In the genomic region with DNA sequence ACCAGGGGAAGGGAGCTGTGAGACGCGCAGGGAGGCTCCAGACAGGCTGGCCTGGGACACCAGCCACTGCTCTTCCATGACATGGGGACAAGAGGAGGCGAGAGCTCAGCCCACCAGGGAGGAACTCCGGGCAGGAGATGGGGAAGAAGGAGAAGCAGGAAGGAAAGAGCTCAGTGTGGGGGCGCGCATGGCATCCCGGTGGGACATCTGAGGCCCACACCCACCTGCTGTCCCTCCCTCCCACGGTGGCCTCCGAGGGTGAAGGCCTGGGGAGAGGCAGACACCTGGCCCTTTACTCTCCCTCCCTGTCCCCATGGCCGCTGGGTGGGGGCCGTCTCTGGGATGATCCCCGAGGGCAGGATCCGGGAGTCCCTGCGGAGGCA, we compare ENCODE assay signal across 6 cellular contexts. TPM values are rescaled to one million over a fixed set of nuclear protein-coding genes. Genes with fewer than 3 reads are reported as not detected.
A peak's percentile ranks its signal among the peaks of the same experiment; 100 is the strongest.
DNase-seq lines count a peak whose midpoint lies in the region; ATAC-seq and TF ChIP-seq lines count a peak whose summit lies in the region.
"Not testable (repeated sequence)": the region's sequence is repeated elsewhere in the genome, so short reads cannot be mapped to it uniquely, and the experiment has no call there.

No MANE protein-coding gene starts in this region.

- peak overlapping the region; percentile 70 for H3K27ac Mint-ChIP-seq in activated naive CD8-positive, alpha-beta T cell treated with anti-CD3 and anti-CD28 coated beads for 36 hours
- H3K27ac Mint-ChIP-seq in nephron, result peak overlapping the region; percentile 70 to 82 (median 70)

- not testable (repeated sequence) for TF ChIP-seq EP300 in gastroesophageal sphincter (IDR thresholded peaks at IDR 0.05)

- not testable (repeated sequence) for H4K20me1 ChIP-seq in OCI-LY7 (ENCODE audit: insufficient read depth, low read length)

- ATAC-seq in gastroesophageal sphincter, result peak; percentile 12

- H3K9me2 ChIP-seq in OCI-LY7 (ENCODE audit: insufficient read depth, low read length), result not testable (repeated sequence)

- H3K27me3 ChIP-seq in gastroesophageal sphincter; thymus (ENCODE audit: control insufficient read depth, insufficient read depth): not testable (repeated sequence)

- H3K4me2 ChIP-seq in OCI-LY7 (ENCODE audit: low read length), result peak overlapping the region; percentile 31; the same call in 1 of the 2 replicates

- H3K36me3 Mint-ChIP-seq in activated naive CD8-positive, alpha-beta T cell treated with anti-CD3 and anti-CD28 coated beads for 36 hours; nephron (ENCODE audit: low read depth): not testable (repeated sequence)

- H3K27ac ChIP-seq in OCI-LY7 (ENCODE audit: low read depth, low read length, poor library complexity, severe bottlenecking) (peak overlapping the region; percentile 54), gastroesophageal sphincter (peak overlapping the region in 3 of 4 donors; percentile 85 to 92 (median 85)), thymus (ENCODE audit: low read depth) (peak overlapping the region; percentile 31)

- H3K4me1 Mint-ChIP-seq in activated naive CD8-positive, alpha-beta T cell treated with anti-CD3 and anti-CD28 coated beads for 36 hours, result peaks cover 38% of the 10 kb centered on the region
- H3K4me1 Mint-ChIP-seq in nephron, result not testable (repeated sequence)

- H3K4me1 ChIP-seq in OCI-LY7 (ENCODE audit: insufficient read depth, low read length, poor library complexity, severe bottlenecking) (peaks cover 24% of the 10 kb centered on the region), gastroesophageal sphincter (peaks cover 0 to 19% (median 6%) of the 10 kb centered on the region in 3 donors)
- not testable (repeated sequence) for H3K4me1 ChIP-seq in thymus (ENCODE audit: control insufficient read depth, insufficient read depth, low read length)

- not testable (repeated sequence) for H3K9me3 ChIP-seq in OCI-LY7 (ENCODE audit: low read length); gastroesophageal sphincter; thymus (ENCODE audit: control insufficient read depth)

- POLR2A ChIA-PET in OCI-LY7 (lab: Charles Lee), result not testable (repeated sequence)

- intact Hi-C loops in OCI-LY7 (cut with micrococcal nuclease; ENCODE audit: unreplicated experiment), result not testable (repeated sequence)

- not testable (repeated sequence) for H3K27me3 Mint-ChIP-seq in activated naive CD8-positive, alpha-beta T cell treated with anti-CD3 and anti-CD28 coated beads for 36 hours; nephron (ENCODE audit: low read depth)

- CTCF ChIA-PET in OCI-LY7 (lab: Charles Lee; ENCODE audit: unreplicated experiment), result not testable (repeated sequence)

- BruUV-seq in OCI-LY7 (replicated peaks; lab: Mats Ljungman, UMichigan), result not testable (repeated sequence)

- H3K36me3 ChIP-seq in OCI-LY7 (ENCODE audit: insufficient read depth, low read length); thymus (ENCODE audit: control insufficient read depth, insufficient read depth): not testable (repeated sequence)
- peaks cover 0 to 15% of the 10 kb centered on the region in 2 donors for H3K36me3 ChIP-seq in gastroesophageal sphincter

- not testable (repeated sequence) for TF ChIP-seq CTCF in OCI-LY7 (conservative IDR thresholded peaks at IDR 0.05; ENCODE audit: low read length); gastroesophageal sphincter (IDR thresholded peaks at IDR 0.05); nephron (IDR thresholded peaks at IDR 0.05; ENCODE audit: unreplicated experiment in 3 of 3)

- peak overlapping the region; percentile 71 for H3K4me3 Mint-ChIP-seq in activated naive CD8-positive, alpha-beta T cell treated with anti-CD3 and anti-CD28 coated beads for 36 hours
- peak overlapping the region; percentile 77 to 82 (median 80) for H3K4me3 Mint-ChIP-seq in nephron

- peak overlapping the region; percentile 69; the same call in 1 of the 2 replicates for H2AFZ ChIP-seq in OCI-LY7 (ENCODE audit: low read length)

- H3K4me3 ChIP-seq in GM08714 (ENCODE audit: low read length) (peak overlapping the region; percentile 26; the same call in 1 of the 2 replicates), OCI-LY7 (ENCODE audit: low read depth, low read length, poor library complexity, severe bottlenecking) (peak overlapping the region; percentile 64), gastroesophageal sphincter (peak overlapping the region; percentile 66 to 74), thymus (ENCODE audit: low read length) (peak overlapping the region; percentile 12)

- TF ChIP-seq POLR2A in gastroesophageal sphincter (IDR thresholded peaks at IDR 0.05), result not testable (repeated sequence)

- DNase-seq in OCI-LY7 (ENCODE audit: low spot score); activated naive CD8-positive, alpha-beta T cell treated with anti-CD3 and anti-CD28 coated beads for 36 hours: not testable (repeated sequence)

- H3K9me3 Mint-ChIP-seq in activated naive CD8-positive, alpha-beta T cell treated with anti-CD3 and anti-CD28 coated beads for 36 hours; nephron: not testable (repeated sequence)

- H3K79me2 ChIP-seq in OCI-LY7 (ENCODE audit: insufficient read depth, low read depth, low read length), result not testable (repeated sequence)

- 8 to 28% methylated on average over 2 to 9 of the region's 14 CpGs for WGBS in gastroesophageal sphincter (ENCODE audit: low coverage in 1 of 2), 2 donors
- WGBS in thymus, result 28% methylated on average over 10 of the region's 14 CpGs

RNA-seq across cellular contexts. Expression of a gene that starts 0.5 kb away (rescaled TPM):
- total RNA-seq in OCI-LY7 (2014; rRNA removed; shearing (Covaris generic)), result 3.7 and 3.9 TPM in 2 replicates
- total RNA-seq in OCI-LY7 (2022) (19.2 and 20.7 TPM in 2 replicates), gastroesophageal sphincter (1 to 10 TPM in 2 of 4 donors, under 1 TPM in 2; 0.57 to 4.0 (median 1.9) TPM)
- total RNA-seq in activated naive CD8-positive, alpha-beta T cell treated with anti-CD3 and anti-CD28 coated beads for 36 hours, result 10 to 100 TPM; 19.4 to 20.4 TPM
- 7.2 TPM for polyA plus RNA-seq in thymus

RNA-seq across cellular contexts. Expression of a gene that starts 19.2 kb away (rescaled TPM):
- total RNA-seq in OCI-LY7 (2014; rRNA removed; shearing (Covaris generic)), result 11.6 and 13.1 TPM in 2 replicates
- total RNA-seq in OCI-LY7 (2022) (22.9 and 26.3 TPM in 2 replicates), gastroesophageal sphincter (1 to 10 TPM in 3 of 4 donors, not detected in 1; 1.1 to 5.3 (median 1.2) TPM)
- total RNA-seq in activated naive CD8-positive, alpha-beta T cell treated with anti-CD3 and anti-CD28 coated beads for 36 hours, result 10 to 100 TPM; 23.1 to 24.1 TPM
- polyA plus RNA-seq in thymus, result 7.0 TPM

RNA-seq across cellular contexts. Expression of a gene that starts 26.1 kb away (rescaled TPM):
- 4.1 and 4.3 TPM in 2 replicates for total RNA-seq in OCI-LY7 (2014; rRNA removed; shearing (Covaris generic))
- total RNA-seq in OCI-LY7 (2022) (74.0 and 82.6 TPM in 2 replicates), gastroesophageal sphincter (10 to 100 TPM in 3 of 4 donors, 1 to 10 TPM in 1; 7.9 to 14.0 (median 11.8) TPM)
- 10 to 100 TPM; 61.6 to 63.1 TPM for total RNA-seq in activated naive CD8-positive, alpha-beta T cell treated with anti-CD3 and anti-CD28 coated beads for 36 hours
- polyA plus RNA-seq in thymus, result 29.6 TPM

RNA-seq across cellular contexts. Expression of a gene that starts 36.9 kb away (rescaled TPM):
- total RNA-seq in OCI-LY7 (2014; rRNA removed; shearing (Covaris generic)), result 49.8 and 60.2 TPM in 2 replicates
- total RNA-seq in OCI-LY7 (2022) (34.4 and 36.7 TPM in 2 replicates), gastroesophageal sphincter (1 to 10 TPM; 3.2 to 8.3 (median 7.3) TPM)
- 10 to 100 TPM; 44.2 to 44.3 TPM for total RNA-seq in activated naive CD8-positive, alpha-beta T cell treated with anti-CD3 and anti-CD28 coated beads for 36 hours
- polyA plus RNA-seq in thymus, result 43.1 TPM

RNA-seq across cellular contexts. Expression of a gene that starts 56.9 kb away (rescaled TPM):
- 0.15 and 1.2 TPM in 2 replicates for total RNA-seq in OCI-LY7 (2014; rRNA removed; shearing (Covaris generic))
- total RNA-seq in OCI-LY7 (2022) (0.99 and 1.5 TPM in 2 replicates), gastroesophageal sphincter (not detected)
- 1 to 10 TPM; 4.3 to 5.3 TPM for total RNA-seq in activated naive CD8-positive, alpha-beta T cell treated with anti-CD3 and anti-CD28 coated beads for 36 hours
- 5.4 TPM for polyA plus RNA-seq in thymus

Comparison
In these comparisons a context has a peak if more than half of its experiments do, and no peak if none do; other contexts are left out.
1. H3K4me3 ChIP-seq: peak in every context shown above with its lines; median percentile 70 in gastroesophageal sphincter; 64 in OCI-LY7; 26 in GM08714; 12 in thymus.
2. H3K27ac ChIP-seq: peak in every context shown above with its lines; median percentile 85 in gastroesophageal sphincter; 54 in OCI-LY7; 31 in thymus.